1 cellular context compared by ENCODE assay signal in the genomic region with DNA sequence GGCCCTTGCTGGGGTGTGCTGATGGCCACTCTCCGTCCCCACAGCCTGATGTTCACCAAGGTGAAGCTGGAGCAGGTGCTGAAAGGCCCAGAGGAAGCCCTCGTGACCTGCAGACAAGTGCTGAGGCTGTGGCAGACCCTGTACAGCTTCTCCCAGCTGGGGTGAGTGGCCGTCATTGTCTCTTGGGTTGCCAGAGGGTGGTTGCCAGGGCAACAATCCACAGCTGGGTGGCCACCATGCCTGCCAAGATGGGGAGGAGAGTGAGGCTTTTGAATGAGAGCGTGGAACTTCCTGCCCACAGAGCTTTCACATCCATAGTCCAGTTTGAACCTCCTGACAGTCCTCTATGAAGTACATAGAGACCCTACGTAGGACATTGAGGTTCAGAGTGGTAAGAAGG.
TF ChIP-seq lines count a peak whose summit lies in the region.

No MANE protein-coding gene starts in this region.

TF ChIP-seq in IMR-90, 13 proteins besides CTCF, POLR2A, EP300 and RAD21 (continued from another document):
- TF ChIP-seq RCOR1 (IDR thresholded peaks at IDR 0.05; ENCODE audit: insufficient replicate concordance, low read length) (no peak), BHLHE40 (IDR thresholded peaks at IDR 0.05; ENCODE audit: low read depth, low read length) (no peak), FOS (IDR thresholded peaks at IDR 0.05; ENCODE audit: low read depth, low read length) (no peak), CEBPB (IDR thresholded peaks at IDR 0.05; ENCODE audit: low read depth, low read length) (no peak), RFX5 (IDR thresholded peaks at IDR 0.05; ENCODE audit: low read depth, low read length) (no peak), MAZ (IDR thresholded peaks at IDR 0.05; ENCODE audit: borderline replicate concordance, low read depth, low read length) (no peak), MXI1 (IDR thresholded peaks at IDR 0.05; ENCODE audit: borderline replicate concordance, low read depth, low read length) (no peak)
